ENCODE assay signal across 20 cellular contexts in genomic region chr9:98310752-98311392, GRCh38.
"Had no signal": no experiment of that assay in that cellular context is flagged by ENCODE, and none has a peak within 500 bp of the region (broad histone marks: within the 10 kb centered on the region; RNA-seq: fewer than 3 reads in every experiment).

No MANE protein-coding gene starts in this region.

- H3K4me1 Mint-ChIP-seq: activated CD4-positive, alpha-beta T cell treated with anti-CD3 and anti-CD28 coated beads for 36 hours; activated naive CD8-positive, alpha-beta T cell treated with anti-CD3 and anti-CD28 coated beads for 36 hours had no signal

- H2AFZ ChIP-seq: parathyroid adenoma had no signal

- DNase-seq: activated CD4-positive, alpha-beta T cell treated with anti-CD3 and anti-CD28 coated beads for 36 hours; activated CD8-positive, alpha-beta T cell treated with anti-CD3 and anti-CD28 coated beads for 36 hours; activated gamma-delta T cell; activated naive CD8-positive, alpha-beta T cell treated with anti-CD3 and anti-CD28 coated beads for 36 hours; activated T-cell treated with anti-CD3 and anti-CD28 coated beads, Interleukin-2, amount 50 U/mL, for 4 hours; amygdala; body of pancreas; central memory CD4-positive, alpha-beta T cell; effector CD8-positive, alpha-beta T cell; foreskin melanocyte; islet precursor cell; naive B cell; sigmoid colon; stimulated activated CD4-positive, alpha-beta T cell treated with anti-CD3 and anti-CD28 coated beads, Interleukin-12 subunit alpha, Interleukin-12 subunit beta, amount 100 ng/mL, for 4 hours; stimulated activated naive B cell treated with anti-CD40 and anti-IgM and Interleukin-4, amounts not matched to agents 10 μg/mL and 1 μg/mL and 100 μg/mL, for 72 hours; WERI-Rb-1 had no signal

- H3K9ac ChIP-seq: parathyroid adenoma had no signal

- H3K27ac Mint-ChIP-seq: activated CD4-positive, alpha-beta T cell treated with anti-CD3 and anti-CD28 coated beads for 36 hours; activated CD8-positive, alpha-beta T cell treated with anti-CD3 and anti-CD28 coated beads for 36 hours; activated naive CD8-positive, alpha-beta T cell treated with anti-CD3 and anti-CD28 coated beads for 36 hours; naive B cell; stimulated activated naive B cell treated with anti-CD40 and anti-IgM and Interleukin-4, amounts not matched to agents 10 μg/mL and 1 μg/mL and 100 μg/mL, for 72 hours had no signal

- H3K27me3 ChIP-seq: body of pancreas, heart left ventricle, sigmoid colon, tibial nerve, vagina had no signal

- H3K36me3 ChIP-seq: heart left ventricle, sigmoid colon, tibial nerve, vagina had no signal

- H3K36me3 Mint-ChIP-seq: activated naive CD8-positive, alpha-beta T cell treated with anti-CD3 and anti-CD28 coated beads for 36 hours; naive B cell; stimulated activated naive B cell treated with anti-CD40 and anti-IgM and Interleukin-4, amounts not matched to agents 10 μg/mL and 1 μg/mL and 100 μg/mL, for 72 hours had no signal

- H3K9me3 ChIP-seq: body of pancreas, heart left ventricle, sigmoid colon, tibial nerve, vagina had no signal

- H3K9me3 Mint-ChIP-seq: activated CD8-positive, alpha-beta T cell treated with anti-CD3 and anti-CD28 coated beads for 36 hours; activated naive CD8-positive, alpha-beta T cell treated with anti-CD3 and anti-CD28 coated beads for 36 hours; activated T-cell treated with anti-CD3 and anti-CD28 coated beads, Interleukin-2, amount 50 U/mL, for 4 hours; naive B cell; stimulated activated naive B cell treated with anti-CD40 and anti-IgM and Interleukin-4, amounts not matched to agents 10 μg/mL and 1 μg/mL and 100 μg/mL, for 72 hours had no signal

- H3K27me3 Mint-ChIP-seq: activated CD4-positive, alpha-beta T cell treated with anti-CD3 and anti-CD28 coated beads for 36 hours; activated CD8-positive, alpha-beta T cell treated with anti-CD3 and anti-CD28 coated beads for 36 hours; activated naive CD8-positive, alpha-beta T cell treated with anti-CD3 and anti-CD28 coated beads for 36 hours had no signal

- H3K4me3 ChIP-seq: body of pancreas, heart left ventricle, sigmoid colon, tibial nerve, vagina had no signal

- H3K4me3 Mint-ChIP-seq: activated CD4-positive, alpha-beta T cell treated with anti-CD3 and anti-CD28 coated beads for 36 hours; activated CD8-positive, alpha-beta T cell treated with anti-CD3 and anti-CD28 coated beads for 36 hours; activated naive CD8-positive, alpha-beta T cell treated with anti-CD3 and anti-CD28 coated beads for 36 hours; activated T-cell treated with anti-CD3 and anti-CD28 coated beads, Interleukin-2, amount 50 U/mL, for 4 hours; naive B cell; stimulated activated naive B cell treated with anti-CD40 and anti-IgM and Interleukin-4, amounts not matched to agents 10 μg/mL and 1 μg/mL and 100 μg/mL, for 72 hours had no signal

- H3K79me2 ChIP-seq: parathyroid adenoma had no signal

- H3K27ac ChIP-seq: body of pancreas, heart left ventricle, parathyroid adenoma, sigmoid colon, tibial nerve, vagina, WERI-Rb-1 had no signal

- H3K4me1 ChIP-seq: body of pancreas, parathyroid adenoma, sigmoid colon, vagina had no signal
